In the genomic region with DNA sequence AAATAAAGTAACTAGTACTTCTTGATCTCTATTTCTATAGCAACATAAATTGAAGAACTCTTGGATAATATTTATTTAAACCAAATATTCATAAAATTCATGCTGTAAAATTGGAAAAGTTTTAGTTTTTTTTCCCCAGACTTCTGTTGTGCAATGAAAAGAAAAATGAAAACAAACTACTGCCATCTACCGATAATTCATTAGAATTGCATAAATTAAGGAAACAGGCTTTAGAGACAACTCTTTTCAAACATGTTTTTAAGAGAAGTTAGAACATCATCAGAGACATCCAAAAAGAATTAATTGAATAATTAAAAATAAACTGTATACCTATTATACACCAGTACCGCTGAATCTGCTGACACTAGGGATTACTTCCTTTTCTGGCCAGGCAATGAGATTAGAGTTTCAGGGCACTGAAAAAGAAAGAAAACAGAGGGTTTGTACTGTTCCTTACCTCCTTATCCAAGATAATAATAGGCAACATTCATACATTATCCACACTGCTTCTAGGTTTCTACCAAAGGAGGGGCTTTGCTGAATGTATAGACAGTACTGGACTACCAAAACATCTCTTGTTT, we compare ENCODE assay signal across 8 cellular contexts. TPM values are rescaled to one million over a fixed set of nuclear protein-coding genes. Genes with fewer than 3 reads are reported as not detected.
A peak's percentile ranks its signal among the peaks of the same experiment; 100 is the strongest.
DNase-seq lines count a peak whose midpoint lies in the region; ATAC-seq and TF ChIP-seq lines count a peak whose summit lies in the region.

No MANE protein-coding gene starts in this region.

- H3K4me1 Mint-ChIP-seq in mesothelial cell of epicardium: peaks cover 23% of the 10 kb centered on the region
- H3K4me1 Mint-ChIP-seq in T-helper 17 cell: peaks cover 8% of the 10 kb centered on the region

- H3K27me3 ChIP-seq in brain microvascular endothelial cell (replicated peaks): no peaks in the 10 kb centered on the region

- TF ChIP-seq CTCF in brain microvascular endothelial cell (IDR thresholded peaks at IDR 0.05; ENCODE audit: low read depth, low read length, missing control alignments): peak; percentile 18
- peak; percentile 58 for TF ChIP-seq CTCF in mesothelial cell of epicardium (IDR thresholded peaks at IDR 0.05; ENCODE audit: unreplicated experiment)

- H3K27me3 Mint-ChIP-seq in mesothelial cell of epicardium (ENCODE audit: low read depth): no peaks in the 10 kb centered on the region
- no peaks in the 10 kb centered on the region for H3K27me3 Mint-ChIP-seq in T-helper 17 cell

- in situ Hi-C loops in brain microvascular endothelial cell (cut with HindIII; ENCODE audit: low pct_ligation_motif_present, low sequenced_read_pairs): no loop called here

- H3K36me3 Mint-ChIP-seq in mesothelial cell of epicardium: peaks cover 2% of the 10 kb centered on the region
- no peaks in the 10 kb centered on the region for H3K36me3 Mint-ChIP-seq in T-helper 17 cell (ENCODE audit: low read depth)

- H3K27ac Mint-ChIP-seq in mesothelial cell of epicardium (no peak overlapping the region), T-helper 17 cell (no peak overlapping the region)

- H3K9me3 ChIP-seq in T-helper 17 cell (ENCODE audit: control insufficient read depth, low read length, poor library complexity, severe bottlenecking): no peaks in the 10 kb centered on the region

- ATAC-seq in HG03025 (IDR thresholded peaks at IDR 0.05; ENCODE audit: low FRiP score, unreplicated experiment) (no peak), HG03159 (IDR thresholded peaks at IDR 0.05; ENCODE audit: unreplicated experiment) (no peak), T-helper 17 cell (no peak)

- H3K36me3 ChIP-seq in brain microvascular endothelial cell (replicated peaks): no peaks in the 10 kb centered on the region

- no peak overlapping the region for H3K4me3 ChIP-seq in brain microvascular endothelial cell (ENCODE audit: low read depth, low read length)

- H3K4me3 Mint-ChIP-seq in mesothelial cell of epicardium: no peak overlapping the region
- H3K4me3 Mint-ChIP-seq in T-helper 17 cell: no peak overlapping the region

- DNase-seq in DMS53 (lab: John Stamatoyannopoulos, UW): peak; percentile 43
- DNase-seq in M059J (ENCODE audit: low read depth): peak; percentile 18
- no peak for DNase-seq in brain microvascular endothelial cell
- DNase-seq in mesothelial cell of epicardium (ENCODE audit: low spot score in 2 of 2, unreplicated experiment in 2 of 2): no peak
- no peak for DNase-seq in T-helper 1 cell
- no peak for DNase-seq in T-helper 17 cell

- no peaks in the 10 kb centered on the region for H3K9me3 Mint-ChIP-seq in mesothelial cell of epicardium

- no peak overlapping the region for H3K27ac ChIP-seq in brain microvascular endothelial cell

RNA-seq across cellular contexts. Expression of a gene that starts 4.9 kb away (rescaled TPM):
- total RNA-seq in M059J (2014; rRNA removed; shearing (Covaris generic)): 4.0 and 6.6 TPM in 2 replicates
- total RNA-seq in mesothelial cell of epicardium (11.2 to 16.4 TPM (median 11.5 TPM) in 3 replicates), T-helper 17 cell (1 to 10 TPM; 1.3 to 1.4 TPM)

RNA-seq across cellular contexts. Expression of a gene that starts 5.1 kb away (rescaled TPM):
- 3.4 and 6.1 TPM in 2 replicates for total RNA-seq in M059J (2014; rRNA removed; shearing (Covaris generic))
- total RNA-seq in mesothelial cell of epicardium (2.0 to 2.3 TPM (median 2.1 TPM) in 3 replicates), T-helper 17 cell (1 to 10 TPM; 3.1 to 4.0 TPM)

Comparison
In these comparisons a context has a peak if more than half of its experiments do, and no peak if none do; other contexts are left out.
1. DNase-seq: peak in DMS53 (single experiment) and M059J (single experiment); none in brain microvascular endothelial cell (single experiment), mesothelial cell of epicardium (0 of 2), T-helper 1 cell (0 of 5) and T-helper 17 cell (0 of 3).